Comparison of ENCODE assay signal across 8 cellular contexts in genomic region chr3:119463171-119464169, GRCh38. TPM values are rescaled to one million over a fixed set of nuclear protein-coding genes. Genes with fewer than 3 reads are reported as not detected.
DNase-seq lines count a peak whose midpoint lies in the region; ATAC-seq, FAIRE-seq and TF ChIP-seq lines count a peak whose summit lies in the region.

TSS of gene TMEM39A (minus strand) at chr3:119463615. CDS start at chr3:119462074, 1,541 bp downstream.

- H3K9me3 Mint-ChIP-seq in WTC11: 0 out of 2 replicates have a peak, but pooled peaks cover 3% of the 10 kb centered on the region

- 2 to 4% (median 3%) methylated on average over 51 of the region's 51 CpGs for WGBS in small intestine, 3 donors

- H3K4me3 Mint-ChIP-seq in WTC11: peak within 1 kb of the TSS; percentile 100

- peaks cover 20% of the 10 kb centered on the region for H3K4me1 Mint-ChIP-seq in WTC11

- DNase-seq in AG04450 (ENCODE audit: low read depth, low spot score) (peak; percentile 96), NCI-H226 (peak; percentile 90), WTC11 (ENCODE audit: low spot score) (peak; percentile 99), cardiac fibroblast (ENCODE audit: low read depth in 2 of 2) (peak; percentile 98), iPS-NIHi11 (ENCODE audit: low spot score) (peak; percentile 100), small intestine (peak; percentile 99)

- H3K27me3 Mint-ChIP-seq in WTC11 (ENCODE audit: low read depth): no peaks in the 10 kb centered on the region

- TF ChIP-seq CTCF in AG04450 (IDR thresholded peaks at IDR 0.05; ENCODE audit: low read depth, low read length): no peak
- TF ChIP-seq CTCF in WTC11 (IDR thresholded peaks at IDR 0.05): no peak
- TF ChIP-seq CTCF in cardiac fibroblast (IDR thresholded peaks at IDR 0.05; ENCODE audit: low read depth, low read length): peak; percentile 4

- H3K27me3 ChIP-seq in AG04450 (ENCODE audit: control insufficient read depth, insufficient read depth, low read length) (no peaks in the 10 kb centered on the region), small intestine (ENCODE audit: control insufficient read depth in 2 of 2, insufficient read depth in 2 of 2, low read length in 2 of 2) (no peaks in the 10 kb centered on the region)

- peak within 1 kb of the TSS; percentile 98 for H3K4me3 ChIP-seq in AG04450 (ENCODE audit: low read depth, low read length)
- H3K4me3 ChIP-seq in cardiac fibroblast (replicated peaks in 1 of 2; ENCODE audit: low read depth in 2 of 2, low read length in 2 of 2): peak within 1 kb of the TSS; percentile 93 to 98
- H3K4me3 ChIP-seq in small intestine (ENCODE audit: low read depth in 1 of 2, low read length in 2 of 2): peak within 1 kb of the TSS; percentile 71 to 100

- CTCF ChIA-PET in AG04450 (lab: Charles Lee) (interaction anchor here (0.6 to 1.3 kb wide), 4 partner anchors 28 to 217 kb away, joined by 3 to 5 read pairs (median 5); partner anchors contain the start of gene TIMMDC1), WTC11 (lab: Charles Lee) (interaction anchor here (0.8 to 1.5 kb wide), 4 partner anchors 32 to 222 kb away, joined by 3 to 10 read pairs (median 4); partner anchors contain the start of genes B4GALT4 and TIMMDC1)

- H3K27ac ChIP-seq in AG04450 (ENCODE audit: low read depth, low read length) (peak within 1 kb of the TSS; percentile 97), small intestine (ENCODE audit: low read depth in 1 of 2, low read length in 1 of 2) (peak within 1 kb of the TSS; percentile 91 to 93)

- H3K27ac Mint-ChIP-seq in WTC11: peak within 1 kb of the TSS; percentile 97

- ATAC-seq in GM18909 (IDR thresholded peaks at IDR 0.05; ENCODE audit: poor library complexity, unreplicated experiment): peak; percentile 94
- peak; percentile 94 for ATAC-seq in HG03175 (IDR thresholded peaks at IDR 0.05; ENCODE audit: unreplicated experiment)
- ATAC-seq in WTC11: peak; percentile 97

- peaks cover 2 to 7% of the 10 kb centered on the region in 2 donors for H3K4me1 ChIP-seq in small intestine (ENCODE audit: control insufficient read depth in 2 of 2, insufficient read depth in 1 of 2, low read depth in 1 of 2, low read length in 1 of 2)

- peaks cover 3 to 8% of the 10 kb centered on the region in 2 donors for H3K36me3 ChIP-seq in small intestine (ENCODE audit: control insufficient read depth in 2 of 2, insufficient read depth in 2 of 2, low read length in 2 of 2)

- no peak for FAIRE-seq in small intestine (lab: Jason Lieb, UNC)

- POLR2A ChIA-PET in AG04450 (lab: Yijun Ruan, JAX) (interaction anchor here (0.8 to 1.8 kb wide), 8 partner anchors 10 to 223 kb away, joined by 3 to 23 read pairs (median 3); partner anchors contain the start of genes ARHGAP31, B4GALT4 and TIMMDC1), WTC11 (lab: Charles Lee) (interaction anchor here (0.6 to 2.0 kb wide), 4 partner anchors 11 to 247 kb away, joined by 3 to 17 read pairs (median 4); partner anchors contain the start of gene TIMMDC1)

- H3K9me3 ChIP-seq in AG04450 (ENCODE audit: control insufficient read depth, insufficient read depth, low read length): no peaks in the 10 kb centered on the region; the same call in 1 of the 2 replicates
- H3K9me3 ChIP-seq in small intestine (ENCODE audit: control insufficient read depth, low read depth): no peaks in the 10 kb centered on the region

- H3K36me3 Mint-ChIP-seq in WTC11: peaks cover 32% of the 10 kb centered on the region

TF ChIP-seq in WTC11, 78 proteins besides CTCF, POLR2A, EP300 and RAD21 (continues in another document):
- TF ChIP-seq USF1 (CRISPR knock-in tag; IDR thresholded peaks at IDR 0.05) (peak; percentile 15; the same call in 1 of the 2 replicates), NFYB (CRISPR knock-in tag; conservative IDR thresholded peaks at IDR 0.05; ENCODE audit: low read depth) (no peak), E2F5 (CRISPR knock-in tag; IDR thresholded peaks at IDR 0.05) (peak; percentile 69; the same call in 1 of the 2 replicates), ZBTB43 (CRISPR knock-in tag; IDR thresholded peaks at IDR 0.05) (0 out of 2 replicates have a peak, but pooled peaks have one; percentile 54), USF2 (CRISPR knock-in tag; IDR thresholded peaks at IDR 0.05) (peak; percentile 46; the same call in 1 of the 2 replicates), MYBL2 (CRISPR knock-in tag; IDR thresholded peaks at IDR 0.05) (peak; percentile 36; the same call in 1 of the 2 replicates), PREB (CRISPR knock-in tag; IDR thresholded peaks at IDR 0.05; ENCODE audit: borderline replicate concordance) (no peak), NFE2L1 (CRISPR knock-in tag; IDR thresholded peaks at IDR 0.05) (peak; percentile 70; the same call in 1 of the 2 replicates), ZNF416 (CRISPR knock-in tag; IDR thresholded peaks at IDR 0.05) (no peak), ARID4B (CRISPR knock-in tag; IDR thresholded peaks at IDR 0.05; ENCODE audit: borderline replicate concordance) (no peak; the same call in 1 of the 2 replicates), GABPB1 (CRISPR knock-in tag; IDR thresholded peaks at IDR 0.05) (peak; percentile 65), CREM (CRISPR knock-in tag; IDR thresholded peaks at IDR 0.05) (peak; percentile 100)

RNA-seq across cellular contexts. Expression of gene TMEM39A, which starts in this region (rescaled TPM):
- polyA plus RNA-seq in AG04450 (2011; rRNA removed): 34.3 TPM in 2 replicates
- polyA minus RNA-seq in AG04450 (2011; rRNA and poly(A)+ RNA removed): 70.8 and 73.2 TPM in 2 replicates
- 44.5 to 48.9 TPM (median 46.7 TPM) in 3 replicates for total RNA-seq in WTC11 (2021)
- polyA plus RNA-seq in small intestine: 1 to 10 TPM; 4.2 to 9.1 (median 4.6) TPM

Comparison
In these comparisons a context has a peak if more than half of its experiments do, and no peak if none do; other contexts are left out.
1. Peak in every context shown above with its lines: DNase-seq, ATAC-seq, H3K4me3 ChIP-seq and H3K27ac ChIP-seq.